ENCODE assay signal across 14 cellular contexts in the genomic region with DNA sequence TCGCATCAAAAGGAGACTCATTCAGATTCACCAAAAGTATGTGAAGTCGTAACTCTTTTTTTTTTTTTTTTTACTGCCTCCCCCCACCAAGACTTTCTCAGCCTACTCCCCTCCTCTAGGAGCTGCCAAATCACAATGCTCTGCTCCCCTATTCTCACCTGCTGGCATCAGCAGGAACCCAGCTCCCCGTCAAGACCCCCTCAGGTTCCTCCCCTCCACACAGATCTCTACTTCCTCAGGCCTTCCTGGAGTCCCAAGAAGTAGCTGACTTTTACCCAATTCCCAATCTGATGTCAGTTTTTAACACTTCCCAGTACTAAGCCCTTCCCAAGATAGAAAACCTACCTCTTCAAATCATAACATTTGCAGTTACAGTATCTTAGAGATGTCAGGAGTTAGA.
"Had no signal": no experiment of that assay in that cellular context is flagged by ENCODE, and none has a peak within 500 bp of the region (broad histone marks: within the 10 kb centered on the region; RNA-seq: fewer than 3 reads in every experiment).

No MANE protein-coding gene starts in this region.

- H3K27ac ChIP-seq: tibial artery had no signal

- H3K36me3 Mint-ChIP-seq: activated naive CD4-positive, alpha-beta T cell treated with anti-CD3 and anti-CD28 coated beads, Interleukin-2, amount 50 U/mL, for 24 hours; brain; memory B cell had no signal

- H3K4me3 ChIP-seq: left lung, tibial artery, uterus had no signal

- H3K27ac Mint-ChIP-seq: activated CD4-positive, alpha-beta memory T cell treated with anti-CD3 and anti-CD28 coated beads, Interleukin-2, amount 10 ng/mL, durations not matched to agents 7 days and 5 days; activated naive CD4-positive, alpha-beta T cell treated with anti-CD3 and anti-CD28 coated beads, Interleukin-2, amount 50 U/mL, for 24 hours; memory B cell had no signal

- H3K9me3 Mint-ChIP-seq: activated CD4-positive, alpha-beta memory T cell treated with anti-CD3 and anti-CD28 coated beads, Interleukin-2, amount 10 ng/mL, durations not matched to agents 7 days and 5 days; activated naive CD4-positive, alpha-beta T cell treated with anti-CD3 and anti-CD28 coated beads, Interleukin-2, amount 50 U/mL, for 24 hours; central memory CD8-positive, alpha-beta T cell; memory B cell had no signal

- DNase-seq: activated CD4-positive, alpha-beta memory T cell treated with anti-CD3 and anti-CD28 coated beads, Interleukin-2, amount 10 ng/mL, durations not matched to agents 7 days and 5 days; amniotic stem cell; left lung; retina; stimulated activated CD4-positive, alpha-beta T cell treated with anti-CD3 and anti-CD28 coated beads, Interleukin-15, amount 100 ng/mL, for 24 hours; stimulated activated CD4-positive, alpha-beta T cell treated with anti-CD3 and anti-CD28 coated beads, Interleukin-4, amount 100 ng/mL, for 24 hours; tibial artery; uterus had no signal

- H3K4me1 ChIP-seq: uterus had no signal

- H3K36me3 ChIP-seq: left lung, tibial artery, uterus had no signal

- H3K4me3 Mint-ChIP-seq: activated CD4-positive, alpha-beta memory T cell treated with anti-CD3 and anti-CD28 coated beads, Interleukin-2, amount 10 ng/mL, durations not matched to agents 7 days and 5 days; brain; central memory CD8-positive, alpha-beta T cell; memory B cell had no signal

- H3K9me3 ChIP-seq: left lung, tibial artery, uterus had no signal

- H3K27me3 Mint-ChIP-seq: activated CD4-positive, alpha-beta memory T cell treated with anti-CD3 and anti-CD28 coated beads, Interleukin-2, amount 10 ng/mL, durations not matched to agents 7 days and 5 days; activated naive CD4-positive, alpha-beta T cell treated with anti-CD3 and anti-CD28 coated beads, Interleukin-2, amount 50 U/mL, for 24 hours; brain; central memory CD8-positive, alpha-beta T cell; memory B cell had no signal

- H3K27me3 ChIP-seq: left lung, tibial artery, uterus had no signal

- ATAC-seq: activated CD4-positive, CD25-positive, alpha-beta regulatory T cell treated with anti-CD3 and anti-CD28 coated beads, Interleukin-2, amount 50 U/mL, for 24 hours; left lung had no signal

- FAIRE-seq: keratinocyte had no signal
